Comparison of ENCODE assay signal across 1 cellular context in the genomic region with DNA sequence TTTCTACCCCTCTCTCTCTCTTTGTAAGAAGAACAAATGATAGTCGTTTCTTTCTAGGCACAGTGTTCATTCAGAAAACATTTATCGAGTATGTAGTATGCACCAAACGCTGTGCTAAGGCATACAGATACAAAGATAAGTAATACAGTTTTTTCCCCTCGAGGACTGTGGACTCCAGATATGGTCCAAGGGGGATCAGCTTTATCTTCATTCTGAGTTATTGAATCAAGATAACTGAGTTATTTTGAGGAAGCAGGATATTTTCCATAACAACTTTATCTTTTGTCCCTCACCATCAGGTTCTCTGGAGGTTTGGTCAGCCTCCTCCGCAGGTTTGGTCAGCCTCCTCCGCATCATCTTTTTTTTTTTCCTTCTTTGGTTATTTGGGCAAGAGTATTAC.
TF ChIP-seq lines count a peak whose summit lies in the region.

No MANE protein-coding gene starts in this region.

TF ChIP-seq in IMR-90, 13 proteins besides CTCF, POLR2A, EP300 and RAD21 (continued from another document):
- TF ChIP-seq USF2 (IDR thresholded peaks at IDR 0.05; ENCODE audit: low read depth, low read length) (no peak), MXI1 (IDR thresholded peaks at IDR 0.05; ENCODE audit: borderline replicate concordance, low read depth, low read length) (no peak), RFX5 (IDR thresholded peaks at IDR 0.05; ENCODE audit: low read depth, low read length) (no peak), FOS (IDR thresholded peaks at IDR 0.05; ENCODE audit: low read depth, low read length) (no peak), CHD1 (IDR thresholded peaks at IDR 0.05; ENCODE audit: low read depth, low read length) (no peak), BHLHE40 (IDR thresholded peaks at IDR 0.05; ENCODE audit: low read depth, low read length) (no peak), MAFK (IDR thresholded peaks at IDR 0.05; ENCODE audit: low read depth, low read length) (no peak), CEBPB (IDR thresholded peaks at IDR 0.05; ENCODE audit: low read depth, low read length) (no peak), MAZ (IDR thresholded peaks at IDR 0.05; ENCODE audit: borderline replicate concordance, low read depth, low read length) (no peak)
- TF ChIP-seq, protein P1, sequence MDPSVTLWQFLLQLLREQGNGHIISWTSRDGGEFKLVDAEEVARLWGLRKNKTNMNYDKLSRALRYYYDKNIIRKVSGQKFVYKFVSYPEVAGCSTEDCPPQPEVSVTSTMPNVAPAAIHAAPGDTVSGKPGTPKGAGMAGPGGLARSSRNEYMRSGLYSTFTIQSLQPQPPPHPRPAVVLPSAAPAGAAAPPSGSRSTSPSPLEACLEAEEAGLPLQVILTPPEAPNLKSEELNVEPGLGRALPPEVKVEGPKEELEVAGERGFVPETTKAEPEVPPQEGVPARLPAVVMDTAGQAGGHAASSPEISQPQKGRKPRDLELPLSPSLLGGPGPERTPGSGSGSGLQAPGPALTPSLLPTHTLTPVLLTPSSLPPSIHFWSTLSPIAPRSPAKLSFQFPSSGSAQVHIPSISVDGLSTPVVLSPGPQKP (IDR thresholded peaks at IDR 0.05; ENCODE audit: borderline replicate concordance, low read depth, low read length): no peak
